In the genomic region with DNA sequence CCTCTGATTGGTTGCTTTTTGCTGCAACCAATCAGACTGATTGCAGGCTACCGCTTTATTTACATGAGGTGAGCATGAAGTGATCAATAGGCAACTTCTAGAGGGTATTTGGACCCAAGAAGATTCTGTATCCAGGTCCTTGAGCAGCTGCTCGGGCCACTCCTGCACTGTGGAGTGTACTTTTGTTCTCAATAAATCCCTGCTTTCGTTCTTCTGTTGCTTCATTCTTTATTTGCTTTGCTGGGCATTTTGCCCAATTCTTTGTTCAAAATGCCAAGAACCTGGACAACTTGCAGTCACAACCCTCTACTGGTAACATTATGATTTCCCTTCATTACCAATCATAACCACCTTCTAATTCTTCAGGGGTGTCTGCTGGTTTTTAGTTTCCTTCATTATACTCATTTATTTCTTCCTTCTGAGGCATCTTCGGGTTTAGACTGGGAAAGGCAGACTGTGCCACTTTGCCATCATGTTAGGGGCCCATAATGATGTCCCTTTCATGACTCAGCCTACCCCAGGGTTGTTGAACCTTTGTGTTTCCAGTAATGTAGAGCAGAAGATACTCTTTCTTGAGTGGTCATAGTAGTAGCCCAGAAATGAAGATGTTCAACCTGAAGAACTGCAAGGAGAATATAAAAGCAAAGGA, we compare ENCODE assay signal across 12 cellular contexts. TPM values are rescaled to one million over a fixed set of nuclear protein-coding genes. Genes with fewer than 3 reads are reported as not detected.
A peak's percentile ranks its signal among the peaks of the same experiment; 100 is the strongest.
DNase-seq lines count a peak whose midpoint lies in the region; ATAC-seq and TF ChIP-seq lines count a peak whose summit lies in the region.
"Had no signal": no experiment of that assay in that cellular context is flagged by ENCODE, and none has a peak within 500 bp of the region (broad histone marks: within the 10 kb centered on the region; RNA-seq: fewer than 3 reads in every experiment).

No MANE protein-coding gene starts in this region.

- CTCF ChIA-PET in MCF 10A (lab: Yijun Ruan, JAX), result interaction anchor here (0.7 kb wide), 1 partner anchor 515 kb away, joined by 3 read pairs; no protein-coding TSS in a partner anchor

- H3K9me3 Mint-ChIP-seq in MCF 10A (ENCODE audit: unreplicated experiment) (no peaks in the 10 kb centered on the region), neural progenitor cell (no peaks in the 10 kb centered on the region)
- H3K9me3 Mint-ChIP-seq in activated T-helper 2 cell treated with anti-CD3 and anti-CD28 coated beads, Interferon-gamma antibody, Interleukin-2, Interleukin-4, amounts not matched to agents 10 μg/mL and 5 μg/mL and 100 μg/mL, durations not matched to agents 14 hours and 24 hours and 36 hours, result no peaks in the 10 kb centered on the region

- H3K27me3 Mint-ChIP-seq in MCF 10A (ENCODE audit: insufficient read depth, unreplicated experiment) (no peaks in the 10 kb centered on the region), neural progenitor cell (ENCODE audit: insufficient read depth, low read depth) (no peaks in the 10 kb centered on the region)
- H3K27me3 Mint-ChIP-seq in activated T-helper 2 cell treated with anti-CD3 and anti-CD28 coated beads, Interferon-gamma antibody, Interleukin-2, Interleukin-4, amounts not matched to agents 10 μg/mL and 5 μg/mL and 100 μg/mL, durations not matched to agents 14 hours and 24 hours and 36 hours (ENCODE audit: low read depth), result peaks cover 2% of the 10 kb centered on the region

- H3K9me3 ChIP-seq in breast epithelium (no peaks in the 10 kb centered on the region), neural progenitor cell (ENCODE audit: low read depth) (no peaks in the 10 kb centered on the region)
- H3K9me3 ChIP-seq: BLaER1 treated with 17β-estradiol and CSF1 and Interleukin-3, amounts not matched to agents 10 nM and 100 nM; uterus had no signal

- no peak overlapping the region for H3K27ac ChIP-seq in breast epithelium
- no peak overlapping the region for H3K27ac ChIP-seq in neural progenitor cell
- H3K27ac ChIP-seq: BLaER1 treated with 17β-estradiol and CSF1 and Interleukin-3, amounts not matched to agents 10 nM and 100 nM; uterus had no signal

- TF ChIP-seq CTCF in MCF 10A (IDR thresholded peaks at IDR 0.05; ENCODE audit: unreplicated experiment) (no peak), breast epithelium (IDR thresholded peaks at IDR 0.05) (peak in 1 of 3 donors; percentile 28), neural progenitor cell (IDR thresholded peaks at IDR 0.05) (no peak)

- H3K4me1 ChIP-seq in breast epithelium (peaks cover 0 to 3% of the 10 kb centered on the region in 2 donors), neural progenitor cell (no peaks in the 10 kb centered on the region)
- H3K4me1 ChIP-seq: BLaER1 treated with 17β-estradiol and CSF1 and Interleukin-3, amounts not matched to agents 10 nM and 100 nM; uterus had no signal

- peak overlapping the region; percentile 51 for H3K27ac Mint-ChIP-seq in MCF 10A (ENCODE audit: low read depth, unreplicated experiment)
- H3K27ac Mint-ChIP-seq in neural progenitor cell, result no peak overlapping the region
- H3K27ac Mint-ChIP-seq in activated T-helper 2 cell treated with anti-CD3 and anti-CD28 coated beads, Interferon-gamma antibody, Interleukin-2, Interleukin-4, amounts not matched to agents 10 μg/mL and 5 μg/mL and 100 μg/mL, durations not matched to agents 14 hours and 24 hours and 36 hours, result no peak overlapping the region

- H4K20me1 ChIP-seq in neural progenitor cell (ENCODE audit: low read depth), result no peaks in the 10 kb centered on the region
- H4K20me1 ChIP-seq: BLaER1 treated with 17β-estradiol and CSF1 and Interleukin-3, amounts not matched to agents 10 nM and 100 nM had no signal

- H3K36me3 ChIP-seq in breast epithelium, result no peaks in the 10 kb centered on the region
- no peaks in the 10 kb centered on the region for H3K36me3 ChIP-seq in neural progenitor cell
- H3K36me3 ChIP-seq: BLaER1 treated with 17β-estradiol and CSF1 and Interleukin-3, amounts not matched to agents 10 nM and 100 nM; uterus had no signal

- H3K79me2 ChIP-seq in neural progenitor cell (ENCODE audit: low read depth), result no peaks in the 10 kb centered on the region

- no peak overlapping the region for H2AFZ ChIP-seq in neural progenitor cell (replicated peaks)

- peak; percentile 90 for DNase-seq in MCF 10A (ENCODE audit: unreplicated experiment)
- DNase-seq in breast epithelium (ENCODE audit: low spot score in 2 of 2), result no peak
- DNase-seq in amniotic epithelial cell (ENCODE audit: low read depth), result peak; percentile 50
- peak; percentile 67 for DNase-seq in left lobe of liver (ENCODE audit: low spot score)
- no peak for DNase-seq in hippocampal formation (lab: John Stamatoyannopoulos, UW)
- DNase-seq in neural progenitor cell (ENCODE audit: low spot score), result no peak
- DNase-seq in activated T-helper 2 cell treated with anti-CD3 and anti-CD28 coated beads, Interferon-gamma antibody, Interleukin-2, Interleukin-4, amounts not matched to agents 10 μg/mL and 5 μg/mL and 100 μg/mL, durations not matched to agents 14 hours and 24 hours and 36 hours (ENCODE audit: low spot score), result no peak
- no peak for DNase-seq in stimulated activated CD4-positive, alpha-beta T cell treated with anti-CD3 and anti-CD28 coated beads, Interleukin-1b, Interleukin-23, amount 100 ng/mL, for 48 hours
- DNase-seq: left ventricle myocardium superior, NCI-H1436 treated with DMSO at 0.1 percent for 48 hours, uterus had no signal

- H3K4me3 ChIP-seq in breast epithelium (no peak overlapping the region), neural progenitor cell (no peak overlapping the region)
- H3K4me3 ChIP-seq: BLaER1 treated with 17β-estradiol and CSF1 and Interleukin-3, amounts not matched to agents 10 nM and 100 nM; uterus had no signal

- no peaks in the 10 kb centered on the region for H3F3A ChIP-seq in neural progenitor cell (ENCODE audit: low read depth)

- peak overlapping the region; percentile 51 for H3K4me3 Mint-ChIP-seq in MCF 10A (ENCODE audit: unreplicated experiment)
- no peak overlapping the region for H3K4me3 Mint-ChIP-seq in neural progenitor cell
- no peak overlapping the region for H3K4me3 Mint-ChIP-seq in activated T-helper 2 cell treated with anti-CD3 and anti-CD28 coated beads, Interferon-gamma antibody, Interleukin-2, Interleukin-4, amounts not matched to agents 10 μg/mL and 5 μg/mL and 100 μg/mL, durations not matched to agents 14 hours and 24 hours and 36 hours (ENCODE audit: low read depth)

- H3K4me1 Mint-ChIP-seq in MCF 10A (ENCODE audit: insufficient read depth, unreplicated experiment) (peaks cover 17% of the 10 kb centered on the region), neural progenitor cell (no peaks in the 10 kb centered on the region)
- H3K4me1 Mint-ChIP-seq in activated T-helper 2 cell treated with anti-CD3 and anti-CD28 coated beads, Interferon-gamma antibody, Interleukin-2, Interleukin-4, amounts not matched to agents 10 μg/mL and 5 μg/mL and 100 μg/mL, durations not matched to agents 14 hours and 24 hours and 36 hours (ENCODE audit: low read depth), result peaks cover 1% of the 10 kb centered on the region

- ATAC-seq in left lobe of liver, result peak; percentile 78
- ATAC-seq: left ventricle myocardium superior had no signal

- TF ChIP-seq POLR2A in breast epithelium (IDR thresholded peaks at IDR 0.05), result no peak

- no peaks in the 10 kb centered on the region for H3K36me3 Mint-ChIP-seq in MCF 10A (ENCODE audit: insufficient read depth, unreplicated experiment)
- H3K36me3 Mint-ChIP-seq in neural progenitor cell, result peaks cover 2% of the 10 kb centered on the region
- H3K36me3 Mint-ChIP-seq in activated T-helper 2 cell treated with anti-CD3 and anti-CD28 coated beads, Interferon-gamma antibody, Interleukin-2, Interleukin-4, amounts not matched to agents 10 μg/mL and 5 μg/mL and 100 μg/mL, durations not matched to agents 14 hours and 24 hours and 36 hours (ENCODE audit: low read depth), result no peaks in the 10 kb centered on the region

- H3K9ac ChIP-seq in neural progenitor cell, result no peak overlapping the region
- H3K9ac ChIP-seq: BLaER1 treated with 17β-estradiol and CSF1 and Interleukin-3, amounts not matched to agents 10 nM and 100 nM had no signal

- POLR2A ChIA-PET in MCF 10A (lab: Yijun Ruan, JAX), result interaction anchor here (0.5 to 1.4 kb wide), 4 partner anchors 13 to 332 kb away, joined by 3 to 9 read pairs (median 4); partner anchors contain the start of gene LARP4

- H3K27me3 ChIP-seq in breast epithelium, result no peaks in the 10 kb centered on the region
- H3K27me3 ChIP-seq in neural progenitor cell, result no peaks in the 10 kb centered on the region
- H3K27me3 ChIP-seq: BLaER1 treated with 17β-estradiol and CSF1 and Interleukin-3, amounts not matched to agents 10 nM and 100 nM; uterus had no signal

- no peak overlapping the region for H3K4me2 ChIP-seq in neural progenitor cell
- H3K4me2 ChIP-seq: BLaER1 treated with 17β-estradiol and CSF1 and Interleukin-3, amounts not matched to agents 10 nM and 100 nM had no signal

- intact Hi-C loops in MCF 10A (cut with micrococcal nuclease), result loop anchor here (5.0 kb wide), 1 partner anchor 76 kb away; the partner anchor contains the start of gene LARP4
- intact Hi-C loops in breast epithelium (cut with DNase I; ENCODE audit: low total_unique reads), result no loop called here
- intact Hi-C loops in activated T-helper 2 cell treated with anti-CD3 and anti-CD28 coated beads, Interferon-gamma antibody, Interleukin-2, Interleukin-4, amounts not matched to agents 10 μg/mL and 5 μg/mL and 100 μg/mL, durations not matched to agents 14 hours and 24 hours and 36 hours (cut with micrococcal nuclease), result no loop called here

- no TSS peak for BruUV-seq in MCF 10A (replicated peaks; lab: Mats Ljungman, UMichigan)

RNA-seq across cellular contexts. Expression of gene LIMA1, which starts 43.4 kb away (rescaled TPM):
- total RNA-seq in MCF 10A (2022), result 65.5 and 86.0 TPM in 2 replicates
- total RNA-seq in breast epithelium, result 100 to 1,000 TPM; 128 to 162 (median 156) TPM
- total RNA-seq in left lobe of liver, result 8.7 TPM
- total RNA-seq in neural progenitor cell (ENCODE audit: low replicate concordance), result 19.1 and 25.0 TPM in 2 replicates
- 331 and 333 TPM in 2 replicates for total RNA-seq in activated T-helper 2 cell treated with anti-CD3 and anti-CD28 coated beads, Interferon-gamma antibody, Interleukin-2, Interleukin-4, amounts not matched to agents 10 μg/mL and 5 μg/mL and 100 μg/mL, durations not matched to agents 14 hours and 24 hours and 36 hours

Comparison
In these comparisons a context has a peak if more than half of its experiments do, and no peak if none do; other contexts are left out.
1. DNase-seq: peak in MCF 10A (single experiment), amniotic epithelial cell (single experiment) and left lobe of liver (single experiment); none in breast epithelium (0 of 2), hippocampal formation (0 of 2), neural progenitor cell (single experiment), activated T-helper 2 cell treated with anti-CD3 and anti-CD28 coated beads, Interferon-gamma antibody, Interleukin-2, Interleukin-4, amounts not matched to agents 10 μg/mL and 5 μg/mL and 100 μg/mL, durations not matched to agents 14 hours and 24 hours and 36 hours (single experiment) and stimulated activated CD4-positive, alpha-beta T cell treated with anti-CD3 and anti-CD28 coated beads, Interleukin-1b, Interleukin-23, amount 100 ng/mL, for 48 hours (single experiment).